ENCODE assay signal across 1 cellular context in the genomic region with DNA sequence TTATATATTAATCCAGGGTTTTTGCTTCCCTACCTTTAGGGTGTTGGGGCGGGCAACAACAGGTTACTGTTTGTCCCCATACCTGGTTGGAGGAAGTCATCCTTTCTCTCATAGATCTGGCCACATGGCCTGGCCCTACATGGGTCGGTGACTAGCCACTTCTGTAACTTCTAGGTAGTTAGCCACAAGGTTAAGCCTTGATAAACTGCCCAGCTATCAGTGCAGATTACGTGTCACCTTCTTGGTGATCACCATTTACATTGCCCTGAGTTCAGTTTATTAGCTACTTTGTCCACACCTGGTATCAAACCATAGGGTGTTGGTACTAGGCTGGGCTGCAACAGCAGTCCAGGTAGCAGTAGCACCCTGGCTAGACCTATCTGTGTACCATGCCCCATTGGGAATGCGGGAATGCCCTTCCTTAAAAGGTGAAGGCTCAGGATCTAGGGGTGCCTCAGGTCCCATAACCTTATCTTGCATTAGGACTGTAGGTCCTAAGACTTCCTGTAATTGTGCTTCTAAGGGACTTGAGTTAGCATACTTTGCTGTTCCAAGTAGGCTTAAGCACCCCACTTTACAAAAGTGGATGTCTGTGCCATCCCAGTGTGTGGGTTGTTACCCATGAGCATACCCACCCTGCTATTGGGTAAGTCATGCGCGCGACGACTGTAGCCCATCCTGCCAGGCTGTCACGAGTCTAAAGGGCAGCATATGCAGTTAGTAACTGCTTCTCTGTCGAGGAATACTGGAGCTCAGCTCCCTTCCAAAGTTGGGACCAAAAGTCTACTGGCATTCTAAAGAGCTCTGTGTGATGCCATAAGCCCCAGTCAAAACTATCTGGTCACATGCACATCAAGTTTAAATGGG.
TF ChIP-seq lines count a peak whose summit lies in the region.

No MANE protein-coding gene starts in this region.

TF ChIP-seq in K562, 482 proteins besides CTCF, POLR2A, EP300 and RAD21:
- TF ChIP-seq SREBF2 (CRISPR knock-in tag; IDR thresholded peaks at IDR 0.05): peak; percentile 67; the same call in 1 of the 2 replicates
- no peak for TF ChIP-seq HIVEP1 (CRISPR knock-in tag; IDR thresholded peaks at IDR 0.05)
- TF ChIP-seq HDGF (IDR thresholded peaks at IDR 0.05): no peak
- TF ChIP-seq, protein P1, sequence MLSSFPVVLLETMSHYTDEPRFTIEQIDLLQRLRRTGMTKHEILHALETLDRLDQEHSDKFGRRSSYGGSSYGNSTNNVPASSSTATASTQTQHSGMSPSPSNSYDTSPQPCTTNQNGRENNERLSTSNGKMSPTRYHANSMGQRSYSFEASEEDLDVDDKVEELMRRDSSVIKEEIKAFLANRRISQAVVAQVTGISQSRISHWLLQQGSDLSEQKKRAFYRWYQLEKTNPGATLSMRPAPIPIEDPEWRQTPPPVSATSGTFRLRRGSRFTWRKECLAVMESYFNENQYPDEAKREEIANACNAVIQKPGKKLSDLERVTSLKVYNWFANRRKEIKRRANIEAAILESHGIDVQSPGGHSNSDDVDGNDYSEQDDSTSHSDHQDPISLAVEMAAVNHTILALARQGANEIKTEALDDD (IDR thresholded peaks at IDR 0.05): peak; percentile 94
- no peak for TF ChIP-seq PTTG1 (tag; IDR thresholded peaks at IDR 0.05; ENCODE audit: low read depth)
- TF ChIP-seq XRCC3 (IDR thresholded peaks at IDR 0.05): no peak
- TF ChIP-seq, protein P2, sequence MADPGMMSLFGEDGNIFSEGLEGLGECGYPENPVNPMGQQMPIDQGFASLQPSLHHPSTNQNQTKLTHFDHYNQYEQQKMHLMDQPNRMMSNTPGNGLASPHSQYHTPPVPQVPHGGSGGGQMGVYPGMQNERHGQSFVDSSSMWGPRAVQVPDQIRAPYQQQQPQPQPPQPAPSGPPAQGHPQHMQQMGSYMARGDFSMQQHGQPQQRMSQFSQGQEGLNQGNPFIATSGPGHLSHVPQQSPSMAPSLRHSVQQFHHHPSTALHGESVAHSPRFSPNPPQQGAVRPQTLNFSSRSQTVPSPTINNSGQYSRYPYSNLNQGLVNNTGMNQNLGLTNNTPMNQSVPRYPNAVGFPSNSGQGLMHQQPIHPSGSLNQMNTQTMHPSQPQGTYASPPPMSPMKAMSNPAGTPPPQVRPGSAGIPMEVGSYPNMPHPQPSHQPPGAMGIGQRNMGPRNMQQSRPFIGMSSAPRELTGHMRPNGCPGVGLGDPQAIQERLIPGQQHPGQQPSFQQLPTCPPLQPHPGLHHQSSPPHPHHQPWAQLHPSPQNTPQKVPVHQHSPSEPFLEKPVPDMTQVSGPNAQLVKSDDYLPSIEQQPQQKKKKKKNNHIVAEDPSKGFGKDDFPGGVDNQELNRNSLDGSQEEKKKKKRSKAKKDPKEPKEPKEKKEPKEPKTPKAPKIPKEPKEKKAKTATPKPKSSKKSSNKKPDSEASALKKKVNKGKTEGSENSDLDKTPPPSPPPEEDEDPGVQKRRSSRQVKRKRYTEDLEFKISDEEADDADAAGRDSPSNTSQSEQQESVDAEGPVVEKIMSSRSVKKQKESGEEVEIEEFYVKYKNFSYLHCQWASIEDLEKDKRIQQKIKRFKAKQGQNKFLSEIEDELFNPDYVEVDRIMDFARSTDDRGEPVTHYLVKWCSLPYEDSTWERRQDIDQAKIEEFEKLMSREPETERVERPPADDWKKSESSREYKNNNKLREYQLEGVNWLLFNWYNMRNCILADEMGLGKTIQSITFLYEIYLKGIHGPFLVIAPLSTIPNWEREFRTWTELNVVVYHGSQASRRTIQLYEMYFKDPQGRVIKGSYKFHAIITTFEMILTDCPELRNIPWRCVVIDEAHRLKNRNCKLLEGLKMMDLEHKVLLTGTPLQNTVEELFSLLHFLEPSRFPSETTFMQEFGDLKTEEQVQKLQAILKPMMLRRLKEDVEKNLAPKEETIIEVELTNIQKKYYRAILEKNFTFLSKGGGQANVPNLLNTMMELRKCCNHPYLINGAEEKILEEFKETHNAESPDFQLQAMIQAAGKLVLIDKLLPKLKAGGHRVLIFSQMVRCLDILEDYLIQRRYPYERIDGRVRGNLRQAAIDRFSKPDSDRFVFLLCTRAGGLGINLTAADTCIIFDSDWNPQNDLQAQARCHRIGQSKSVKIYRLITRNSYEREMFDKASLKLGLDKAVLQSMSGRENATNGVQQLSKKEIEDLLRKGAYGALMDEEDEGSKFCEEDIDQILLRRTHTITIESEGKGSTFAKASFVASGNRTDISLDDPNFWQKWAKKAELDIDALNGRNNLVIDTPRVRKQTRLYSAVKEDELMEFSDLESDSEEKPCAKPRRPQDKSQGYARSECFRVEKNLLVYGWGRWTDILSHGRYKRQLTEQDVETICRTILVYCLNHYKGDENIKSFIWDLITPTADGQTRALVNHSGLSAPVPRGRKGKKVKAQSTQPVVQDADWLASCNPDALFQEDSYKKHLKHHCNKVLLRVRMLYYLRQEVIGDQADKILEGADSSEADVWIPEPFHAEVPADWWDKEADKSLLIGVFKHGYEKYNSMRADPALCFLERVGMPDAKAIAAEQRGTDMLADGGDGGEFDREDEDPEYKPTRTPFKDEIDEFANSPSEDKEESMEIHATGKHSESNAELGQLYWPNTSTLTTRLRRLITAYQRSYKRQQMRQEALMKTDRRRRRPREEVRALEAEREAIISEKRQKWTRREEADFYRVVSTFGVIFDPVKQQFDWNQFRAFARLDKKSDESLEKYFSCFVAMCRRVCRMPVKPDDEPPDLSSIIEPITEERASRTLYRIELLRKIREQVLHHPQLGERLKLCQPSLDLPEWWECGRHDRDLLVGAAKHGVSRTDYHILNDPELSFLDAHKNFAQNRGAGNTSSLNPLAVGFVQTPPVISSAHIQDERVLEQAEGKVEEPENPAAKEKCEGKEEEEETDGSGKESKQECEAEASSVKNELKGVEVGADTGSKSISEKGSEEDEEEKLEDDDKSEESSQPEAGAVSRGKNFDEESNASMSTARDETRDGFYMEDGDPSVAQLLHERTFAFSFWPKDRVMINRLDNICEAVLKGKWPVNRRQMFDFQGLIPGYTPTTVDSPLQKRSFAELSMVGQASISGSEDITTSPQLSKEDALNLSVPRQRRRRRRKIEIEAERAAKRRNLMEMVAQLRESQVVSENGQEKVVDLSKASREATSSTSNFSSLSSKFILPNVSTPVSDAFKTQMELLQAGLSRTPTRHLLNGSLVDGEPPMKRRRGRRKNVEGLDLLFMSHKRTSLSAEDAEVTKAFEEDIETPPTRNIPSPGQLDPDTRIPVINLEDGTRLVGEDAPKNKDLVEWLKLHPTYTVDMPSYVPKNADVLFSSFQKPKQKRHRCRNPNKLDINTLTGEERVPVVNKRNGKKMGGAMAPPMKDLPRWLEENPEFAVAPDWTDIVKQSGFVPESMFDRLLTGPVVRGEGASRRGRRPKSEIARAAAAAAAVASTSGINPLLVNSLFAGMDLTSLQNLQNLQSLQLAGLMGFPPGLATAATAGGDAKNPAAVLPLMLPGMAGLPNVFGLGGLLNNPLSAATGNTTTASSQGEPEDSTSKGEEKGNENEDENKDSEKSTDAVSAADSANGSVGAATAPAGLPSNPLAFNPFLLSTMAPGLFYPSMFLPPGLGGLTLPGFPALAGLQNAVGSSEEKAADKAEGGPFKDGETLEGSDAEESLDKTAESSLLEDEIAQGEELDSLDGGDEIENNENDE (IDR thresholded peaks at IDR 0.05; ENCODE audit: low read depth, low read length): no peak
- no peak for TF ChIP-seq SMAD2 (IDR thresholded peaks at IDR 0.05; ENCODE audit: low read depth, low read length)
- TF ChIP-seq, protein P3, sequence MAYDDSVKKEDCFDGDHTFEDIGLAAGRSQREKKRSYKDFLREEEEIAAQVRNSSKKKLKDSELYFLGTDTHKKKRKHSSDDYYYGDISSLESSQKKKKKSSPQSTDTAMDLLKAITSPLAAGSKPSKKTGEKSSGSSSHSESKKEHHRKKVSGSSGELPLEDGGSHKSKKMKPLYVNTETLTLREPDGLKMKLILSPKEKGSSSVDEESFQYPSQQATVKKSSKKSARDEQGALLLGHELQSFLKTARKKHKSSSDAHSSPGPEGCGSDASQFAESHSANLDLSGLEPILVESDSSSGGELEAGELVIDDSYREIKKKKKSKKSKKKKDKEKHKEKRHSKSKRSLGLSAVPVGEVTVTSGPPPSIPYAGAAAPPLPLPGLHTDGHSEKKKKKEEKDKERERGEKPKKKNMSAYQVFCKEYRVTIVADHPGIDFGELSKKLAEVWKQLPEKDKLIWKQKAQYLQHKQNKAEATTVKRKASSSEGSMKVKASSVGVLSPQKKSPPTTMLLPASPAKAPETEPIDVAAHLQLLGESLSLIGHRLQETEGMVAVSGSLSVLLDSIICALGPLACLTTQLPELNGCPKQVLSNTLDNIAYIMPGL (CRISPR knock-in tag; IDR thresholded peaks at IDR 0.05): no peak
- TF ChIP-seq, protein P4, sequence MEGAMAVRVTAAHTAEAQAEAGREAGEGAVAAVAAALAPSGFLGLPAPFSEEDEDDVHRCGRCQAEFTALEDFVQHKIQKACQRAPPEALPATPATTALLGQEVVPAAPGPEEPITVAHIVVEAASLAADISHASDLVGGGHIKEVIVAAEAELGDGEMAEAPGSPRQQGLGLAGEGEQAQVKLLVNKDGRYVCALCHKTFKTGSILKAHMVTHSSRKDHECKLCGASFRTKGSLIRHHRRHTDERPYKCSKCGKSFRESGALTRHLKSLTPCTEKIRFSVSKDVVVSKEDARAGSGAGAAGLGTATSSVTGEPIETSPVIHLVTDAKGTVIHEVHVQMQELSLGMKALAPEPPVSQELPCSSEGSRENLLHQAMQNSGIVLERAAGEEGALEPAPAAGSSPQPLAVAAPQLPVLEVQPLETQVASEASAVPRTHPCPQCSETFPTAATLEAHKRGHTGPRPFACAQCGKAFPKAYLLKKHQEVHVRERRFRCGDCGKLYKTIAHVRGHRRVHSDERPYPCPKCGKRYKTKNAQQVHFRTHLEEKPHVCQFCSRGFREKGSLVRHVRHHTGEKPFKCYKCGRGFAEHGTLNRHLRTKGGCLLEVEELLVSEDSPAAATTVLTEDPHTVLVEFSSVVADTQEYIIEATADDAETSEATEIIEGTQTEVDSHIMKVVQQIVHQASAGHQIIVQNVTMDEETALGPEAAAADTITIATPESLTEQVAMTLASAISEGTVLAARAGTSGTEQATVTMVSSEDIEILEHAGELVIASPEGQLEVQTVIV (CRISPR knock-in tag; IDR thresholded peaks at IDR 0.05; ENCODE audit: borderline replicate concordance): no peak
- no peak for TF ChIP-seq ZNF274 (IDR thresholded peaks at IDR 0.05; ENCODE audit: borderline replicate concordance, low read depth, low read length)
- TF ChIP-seq RHOXF2B (CRISPR knock-in tag; conservative IDR thresholded peaks at IDR 0.05): 0 out of 2 replicates have a peak, but pooled peaks have one; percentile 46
- TF ChIP-seq, protein P5, sequence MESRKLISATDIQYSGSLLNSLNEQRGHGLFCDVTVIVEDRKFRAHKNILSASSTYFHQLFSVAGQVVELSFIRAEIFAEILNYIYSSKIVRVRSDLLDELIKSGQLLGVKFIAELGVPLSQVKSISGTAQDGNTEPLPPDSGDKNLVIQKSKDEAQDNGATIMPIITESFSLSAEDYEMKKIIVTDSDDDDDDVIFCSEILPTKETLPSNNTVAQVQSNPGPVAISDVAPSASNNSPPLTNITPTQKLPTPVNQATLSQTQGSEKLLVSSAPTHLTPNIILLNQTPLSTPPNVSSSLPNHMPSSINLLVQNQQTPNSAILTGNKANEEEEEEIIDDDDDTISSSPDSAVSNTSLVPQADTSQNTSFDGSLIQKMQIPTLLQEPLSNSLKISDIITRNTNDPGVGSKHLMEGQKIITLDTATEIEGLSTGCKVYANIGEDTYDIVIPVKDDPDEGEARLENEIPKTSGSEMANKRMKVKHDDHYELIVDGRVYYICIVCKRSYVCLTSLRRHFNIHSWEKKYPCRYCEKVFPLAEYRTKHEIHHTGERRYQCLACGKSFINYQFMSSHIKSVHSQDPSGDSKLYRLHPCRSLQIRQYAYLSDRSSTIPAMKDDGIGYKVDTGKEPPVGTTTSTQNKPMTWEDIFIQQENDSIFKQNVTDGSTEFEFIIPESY (CRISPR knock-in tag; IDR thresholded peaks at IDR 0.05): no peak
- TF ChIP-seq NFIX (CRISPR knock-in tag; IDR thresholded peaks at IDR 0.05; ENCODE audit: low read depth): no peak
- TF ChIP-seq, protein P6, sequence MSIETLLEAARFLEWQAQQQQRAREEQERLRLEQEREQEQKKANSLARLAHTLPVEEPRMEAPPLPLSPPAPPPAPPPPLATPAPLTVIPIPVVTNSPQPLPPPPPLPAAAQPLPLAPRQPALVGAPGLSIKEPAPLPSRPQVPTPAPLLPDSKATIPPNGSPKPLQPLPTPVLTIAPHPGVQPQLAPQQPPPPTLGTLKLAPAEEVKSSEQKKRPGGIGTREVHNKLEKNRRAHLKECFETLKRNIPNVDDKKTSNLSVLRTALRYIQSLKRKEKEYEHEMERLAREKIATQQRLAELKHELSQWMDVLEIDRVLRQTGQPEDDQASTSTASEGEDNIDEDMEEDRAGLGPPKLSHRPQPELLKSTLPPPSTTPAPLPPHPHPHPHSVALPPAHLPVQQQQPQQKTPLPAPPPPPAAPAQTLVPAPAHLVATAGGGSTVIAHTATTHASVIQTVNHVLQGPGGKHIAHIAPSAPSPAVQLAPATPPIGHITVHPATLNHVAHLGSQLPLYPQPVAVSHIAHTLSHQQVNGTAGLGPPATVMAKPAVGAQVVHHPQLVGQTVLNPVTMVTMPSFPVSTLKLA (conservative IDR thresholded peaks at IDR 0.05): no peak
- no peak for TF ChIP-seq ZNF766 (CRISPR knock-in tag; conservative IDR thresholded peaks at IDR 0.05)
- TF ChIP-seq GABPB1 (CRISPR knock-in tag; IDR thresholded peaks at IDR 0.05): 0 out of 2 replicates have a peak, but pooled peaks have one; percentile 0
- TF ChIP-seq ZFP36 (IDR thresholded peaks at IDR 0.05; ENCODE audit: low read depth, low read length, partially characterized antibody): no peak
- TF ChIP-seq GATAD2A (IDR thresholded peaks at IDR 0.05): no peak
- no peak for TF ChIP-seq NFXL1 (CRISPR knock-in tag; IDR thresholded peaks at IDR 0.05)
- TF ChIP-seq, protein P7, sequence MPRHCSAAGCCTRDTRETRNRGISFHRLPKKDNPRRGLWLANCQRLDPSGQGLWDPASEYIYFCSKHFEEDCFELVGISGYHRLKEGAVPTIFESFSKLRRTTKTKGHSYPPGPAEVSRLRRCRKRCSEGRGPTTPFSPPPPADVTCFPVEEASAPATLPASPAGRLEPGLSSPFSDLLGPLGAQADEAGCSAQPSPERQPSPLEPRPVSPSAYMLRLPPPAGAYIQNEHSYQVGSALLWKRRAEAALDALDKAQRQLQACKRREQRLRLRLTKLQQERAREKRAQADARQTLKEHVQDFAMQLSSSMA (CRISPR knock-in tag; IDR thresholded peaks at IDR 0.05): no peak
- 0 out of 2 replicates have a peak, but pooled peaks have one; percentile 65 for TF ChIP-seq NR1H2 (CRISPR knock-in tag; IDR thresholded peaks at IDR 0.05)
- TF ChIP-seq, protein P8, sequence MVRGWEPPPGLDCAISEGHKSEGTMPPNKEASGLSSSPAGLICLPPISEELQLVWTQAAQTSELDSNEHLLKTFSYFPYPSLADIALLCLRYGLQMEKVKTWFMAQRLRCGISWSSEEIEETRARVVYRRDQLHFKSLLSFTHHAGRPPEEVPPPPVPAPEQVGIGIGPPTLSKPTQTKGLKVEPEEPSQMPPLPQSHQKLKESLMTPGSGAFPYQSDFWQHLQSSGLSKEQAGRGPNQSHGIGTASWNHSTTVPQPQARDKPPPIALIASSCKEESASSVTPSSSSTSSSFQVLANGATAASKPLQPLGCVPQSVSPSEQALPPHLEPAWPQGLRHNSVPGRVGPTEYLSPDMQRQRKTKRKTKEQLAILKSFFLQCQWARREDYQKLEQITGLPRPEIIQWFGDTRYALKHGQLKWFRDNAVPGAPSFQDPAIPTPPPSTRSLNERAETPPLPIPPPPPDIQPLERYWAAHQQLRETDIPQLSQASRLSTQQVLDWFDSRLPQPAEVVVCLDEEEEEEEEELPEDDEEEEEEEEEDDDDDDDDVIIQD (CRISPR knock-in tag; IDR thresholded peaks at IDR 0.05): no peak
- TF ChIP-seq GATA2 (CRISPR knock-in tag; IDR thresholded peaks at IDR 0.05): peak; percentile 19; the same call in 1 of the 2 replicates
TF ChIP-seq in K562: peak in this region for 6.
